ENCODE assay signal across 29 cellular contexts in genomic region chr11:4060182-4060923, GRCh38. TPM values are rescaled to one million over a fixed set of nuclear protein-coding genes. Genes with fewer than 3 reads are reported as not detected.
A peak's percentile ranks its signal among the peaks of the same experiment; 100 is the strongest.
DNase-seq lines count a peak whose midpoint lies in the region; ATAC-seq lines count a peak whose summit lies in the region.
"Had no signal": no experiment of that assay in that cellular context is flagged by ENCODE, and none has a peak within 500 bp of the region (broad histone marks: within the 10 kb centered on the region; RNA-seq: fewer than 3 reads in every experiment).

No MANE protein-coding gene starts in this region.

- peaks cover 0 to 76% (median 18%) of the 10 kb centered on the region in 3 donors for H3K36me3 Mint-ChIP-seq in CD8-positive, alpha-beta memory T cell
- peaks cover 45% of the 10 kb centered on the region for H3K36me3 Mint-ChIP-seq in T-cell

- H3K9me3 Mint-ChIP-seq in CD8-positive, alpha-beta memory T cell: no peaks in the 10 kb centered on the region
- no peaks in the 10 kb centered on the region for H3K9me3 Mint-ChIP-seq in T-cell
- H3K9me3 Mint-ChIP-seq: activated CD4-positive, alpha-beta memory T cell treated with anti-CD3 and anti-CD28 coated beads for 36 hours; activated naive CD4-positive, alpha-beta T cell treated with anti-CD3 and anti-CD28 coated beads, Interleukin-2, amount 50 U/mL, for 24 hours; activated T-helper 2 cell treated with anti-CD3 and anti-CD28 coated beads, Interferon-gamma antibody, Interleukin-2, Interleukin-4, amounts not matched to agents 10 μg/mL and 5 μg/mL and 100 μg/mL, durations not matched to agents 14 hours and 24 hours and 36 hours; stimulated activated naive CD8-positive, alpha-beta T cell treated with anti-CD3 and anti-CD28 coated beads, Interleukin-15, amount 100 ng/mL, for 72 hours; T-helper 1 cell treated with Interleukin-12 subunit alpha and Interleukin-12 subunit beta and Interleukin-4 antibody, amounts not matched to agents 30 μg/mL and 1 μg/mL, for 36 hours had no signal

- H3K4me1 Mint-ChIP-seq in CD8-positive, alpha-beta memory T cell: peaks cover 23 to 46% (median 42%) of the 10 kb centered on the region in 3 donors
- H3K4me1 Mint-ChIP-seq in T-cell: peaks cover 43 to 49% (median 47%) of the 10 kb centered on the region in 3 donors

- no peaks in the 10 kb centered on the region for H3K27me3 Mint-ChIP-seq in CD8-positive, alpha-beta memory T cell
- H3K27me3 Mint-ChIP-seq in T-cell: no peaks in the 10 kb centered on the region
- H3K27me3 Mint-ChIP-seq: activated CD4-positive, alpha-beta memory T cell treated with anti-CD3 and anti-CD28 coated beads for 36 hours; activated naive CD4-positive, alpha-beta T cell treated with anti-CD3 and anti-CD28 coated beads, Interleukin-2, amount 50 U/mL, for 24 hours; stimulated activated naive CD8-positive, alpha-beta T cell treated with anti-CD3 and anti-CD28 coated beads, Interleukin-15, amount 100 ng/mL, for 72 hours had no signal

- no peak for DNase-seq in CD8-positive, alpha-beta memory T cell
- no peak for DNase-seq in T-cell
- DNase-seq in left lobe of liver (ENCODE audit: low spot score): no peak
- DNase-seq in G401 (ENCODE audit: low spot score): no peak
- no peak for DNase-seq in NCI-H2107 (lab: John Stamatoyannopoulos, UW)
- DNase-seq: activated CD4-positive, alpha-beta memory T cell treated with anti-CD3 and anti-CD28 coated beads for 36 hours; activated CD4-positive, CD25-positive, alpha-beta regulatory T cell treated with anti-CD3 and anti-CD28 coated beads, Interleukin-2, amount 50 U/mL, for 72 hours; activated CD8-positive, alpha-beta memory T cell treated with anti-CD3 and anti-CD28 coated beads, Interleukin-2, amount 50 U/mL, for 4 hours; anterior cingulate cortex; DND-41; heart right ventricle; Kasumi-1; mesenchymal stem cell; MV-4-11; NCI-H524; SIG-M5; stimulated activated naive CD8-positive, alpha-beta T cell treated with anti-CD3 and anti-CD28 coated beads, Interleukin-15, amount 100 ng/mL, for 72 hours; thyroid gland had no signal

- peak overlapping the region in 1 of 3 donors; percentile 36 for H3K9ac ChIP-seq in skeletal muscle tissue (ENCODE audit: low read depth in 1 of 3, low read length in 3 of 3)
- H3K9ac ChIP-seq: BLaER1 had no signal

- H3K36me3 ChIP-seq in CD8-positive, alpha-beta memory T cell (ENCODE audit: insufficient read depth, low read length): peaks cover 39% of the 10 kb centered on the region
- peaks cover 17 to 43% (median 34%) of the 10 kb centered on the region in 3 donors for H3K36me3 ChIP-seq in skeletal muscle tissue (ENCODE audit: control insufficient read depth in 3 of 3, insufficient read depth in 3 of 3, low read length in 3 of 3)
- H3K36me3 ChIP-seq: prostate gland had no signal

- POLR2A ChIA-PET in CD8-positive, alpha-beta memory T cell (lab: Charles Lee): interaction anchor here (0.5 to 0.7 kb wide), 2 partner anchors 227 to 287 kb away, joined by 3 to 4 read pairs; no protein-coding TSS in a partner anchor
- POLR2A ChIA-PET in T-cell (lab: Charles Lee): interaction anchor here (0.7 to 0.9 kb wide), 2 partner anchors 12 to 13 kb away, joined by 4 to 11 read pairs; no protein-coding TSS in a partner anchor

- no peak for ATAC-seq in T-cell (replicated peaks in 1 of 4)
- peak; percentile 30 for ATAC-seq in left lobe of liver
- no peak for ATAC-seq in HG03378 (IDR thresholded peaks at IDR 0.05; ENCODE audit: unreplicated experiment)
- ATAC-seq: heart right ventricle; Panc1; stimulated activated naive CD8-positive, alpha-beta T cell treated with anti-CD3 and anti-CD28 coated beads, Interleukin-15, amount 100 ng/mL, for 72 hours had no signal

- no peaks in the 10 kb centered on the region for H3K9me3 ChIP-seq in CD8-positive, alpha-beta memory T cell (ENCODE audit: low read length)
- no peaks in the 10 kb centered on the region for H3K9me3 ChIP-seq in skeletal muscle tissue (ENCODE audit: control insufficient read depth in 3 of 3, low read length in 3 of 3)
- H3K9me3 ChIP-seq: BLaER1, heart right ventricle, neutrophil, prostate gland, thyroid gland had no signal

- no peak overlapping the region for H3K4me3 ChIP-seq in CD8-positive, alpha-beta memory T cell (ENCODE audit: low read length)
- H3K4me3 ChIP-seq in skeletal muscle tissue (ENCODE audit: low read length in 3 of 3): no peak overlapping the region
- H3K4me3 ChIP-seq: BLaER1, coronary artery, heart right ventricle, prostate gland, thyroid gland had no signal

- H3K27ac Mint-ChIP-seq in CD8-positive, alpha-beta memory T cell: peak overlapping the region in 7 of 8 donors; percentile 7 to 63 (median 50)
- H3K27ac Mint-ChIP-seq in T-cell: peak overlapping the region; percentile 32 to 66
- H3K27ac Mint-ChIP-seq: activated CD4-positive, alpha-beta memory T cell treated with anti-CD3 and anti-CD28 coated beads for 36 hours; activated T-helper 2 cell treated with anti-CD3 and anti-CD28 coated beads, Interferon-gamma antibody, Interleukin-2, Interleukin-4, amounts not matched to agents 10 μg/mL and 5 μg/mL and 100 μg/mL, durations not matched to agents 14 hours and 24 hours and 36 hours; T-helper 1 cell treated with Interleukin-12 subunit alpha and Interleukin-12 subunit beta and Interleukin-4 antibody, amounts not matched to agents 30 μg/mL and 1 μg/mL, for 36 hours had no signal

- H3K27me3 ChIP-seq in CD8-positive, alpha-beta memory T cell (ENCODE audit: insufficient read depth, low read length, poor library complexity, severe bottlenecking): no peaks in the 10 kb centered on the region
- no peaks in the 10 kb centered on the region for H3K27me3 ChIP-seq in skeletal muscle tissue (ENCODE audit: control insufficient read depth in 3 of 3, insufficient read depth in 3 of 3, low read length in 3 of 3)
- H3K27me3 ChIP-seq: BLaER1, foreskin keratinocyte, heart right ventricle, neutrophil, thyroid gland had no signal

- peaks cover 23% of the 10 kb centered on the region for H3K4me1 ChIP-seq in CD8-positive, alpha-beta memory T cell (ENCODE audit: insufficient read depth, low read length)
- H3K4me1 ChIP-seq in skeletal muscle tissue (ENCODE audit: control insufficient read depth in 3 of 3, insufficient read depth in 3 of 3, low read length in 3 of 3): peaks cover 15 to 38% (median 26%) of the 10 kb centered on the region in 3 donors
- H3K4me1 ChIP-seq: prostate gland, thyroid gland had no signal

- CTCF ChIA-PET in CD8-positive, alpha-beta memory T cell (lab: Charles Lee): interaction anchor here (1.4 to 5.1 kb wide), 5 partner anchors 13 to 219 kb away, joined by 3 to 27 read pairs (median 8); partner anchors contain the start of gene STIM1
- CTCF ChIA-PET in T-cell (lab: Charles Lee): interaction anchor here (0.9 to 2.2 kb wide), 3 partner anchors 12 to 325 kb away, joined by 3 to 15 read pairs (median 4); no protein-coding TSS in a partner anchor

- no peak overlapping the region for H3K4me3 Mint-ChIP-seq in CD8-positive, alpha-beta memory T cell
- H3K4me3 Mint-ChIP-seq in T-cell: no peak overlapping the region
- H3K4me3 Mint-ChIP-seq: activated CD4-positive, alpha-beta memory T cell treated with anti-CD3 and anti-CD28 coated beads for 36 hours; activated naive CD4-positive, alpha-beta T cell treated with anti-CD3 and anti-CD28 coated beads, Interleukin-2, amount 50 U/mL, for 24 hours; stimulated activated naive CD8-positive, alpha-beta T cell treated with anti-CD3 and anti-CD28 coated beads, Interleukin-15, amount 100 ng/mL, for 72 hours; T-helper 1 cell treated with Interleukin-12 subunit alpha and Interleukin-12 subunit beta and Interleukin-4 antibody, amounts not matched to agents 30 μg/mL and 1 μg/mL, for 36 hours had no signal

- no peak overlapping the region for H3K27ac ChIP-seq in CD8-positive, alpha-beta memory T cell (ENCODE audit: low read depth, low read length)
- peak overlapping the region; percentile 34 for H3K27ac ChIP-seq in skeletal muscle tissue (ENCODE audit: low read depth, low read length)
- H3K27ac ChIP-seq: BLaER1, coronary artery, foreskin keratinocyte, heart right ventricle, neutrophil, prostate gland, thyroid gland had no signal

- in situ Hi-C loops in G401 (cut with HindIII; ENCODE audit: low sequenced_read_pairs): no loop called here

RNA-seq across cellular contexts. Expression of gene RRM1, which starts 34.2 kb away (rescaled TPM):
- 100 to 1,000 TPM; 198 to 211 TPM for total RNA-seq in CD8-positive, alpha-beta memory T cell
- 34.1 TPM for polyA plus RNA-seq in CD8-positive, alpha-beta memory T cell
- 10 to 100 TPM; 27.4 to 50.8 (median 36.1) TPM for total RNA-seq in T-cell
- total RNA-seq in left lobe of liver: 14.6 TPM
- 58.5 TPM for total RNA-seq in skeletal muscle tissue
- 165 TPM in 2 replicates for total RNA-seq in G401 (2014; rRNA removed; shearing (Covaris generic))
